ENCODE assay signal across 19 cellular contexts in genomic region chr10:131025333-131025732, GRCh38.
DNase-seq lines count a peak whose midpoint lies in the region; ATAC-seq, FAIRE-seq and TF ChIP-seq lines count a peak whose summit lies in the region.
"Had no signal": no experiment of that assay in that cellular context is flagged by ENCODE, and none has a peak within 500 bp of the region (broad histone marks: within the 10 kb centered on the region; RNA-seq: fewer than 3 reads in every experiment).

No MANE protein-coding gene starts in this region.

- H2BK120ac ChIP-seq in H1 (replicated peaks; ENCODE audit: low read depth, low read length) (no peak overlapping the region), neuronal stem cell (ENCODE audit: low read depth, low read length) (no peak overlapping the region)

- H3K27ac ChIP-seq in Peyer's patch (no peak overlapping the region), H1 (ENCODE audit: low read depth, low read length) (no peak overlapping the region), neuronal stem cell (replicated peaks; ENCODE audit: low read length) (no peak overlapping the region), upper lobe of right lung (no peak overlapping the region)

- H2AFZ ChIP-seq in H1 (ENCODE audit: low read length) (no peak overlapping the region), neuronal stem cell (ENCODE audit: low read length) (no peak overlapping the region)
- H2AFZ ChIP-seq: GM23338 had no signal

- 0 out of 2 replicates have a peak overlapping the region, but pooled peaks have one; percentile 28 for H2BK12ac ChIP-seq in H1 (ENCODE audit: low read depth, low read length)
- no peak overlapping the region for H2BK12ac ChIP-seq in neuronal stem cell (ENCODE audit: low read length)

- H2BK15ac ChIP-seq in H1 (ENCODE audit: low read length) = no peak overlapping the region
- H2BK15ac ChIP-seq in neuronal stem cell (ENCODE audit: low read length) = no peak overlapping the region

- no peak overlapping the region for H3K56ac ChIP-seq in H1 (replicated peaks; ENCODE audit: insufficient read length, low read depth, low read length)

- no peak for TF ChIP-seq POLR2A in Peyer's patch (IDR thresholded peaks at IDR 0.05)
- no peak for TF ChIP-seq POLR2A in H1 (IDR thresholded peaks at IDR 0.05; ENCODE audit: control extremely low read depth in 1 of 2, low read depth in 2 of 2, low read length in 2 of 2)

- no peak overlapping the region for H3K4ac ChIP-seq in H1 (replicated peaks; ENCODE audit: insufficient read length, low read depth, low read length)
- H3K4ac ChIP-seq in neuronal stem cell (ENCODE audit: low read length) = no peak overlapping the region

- H3K9ac ChIP-seq in H1 (replicated peaks in 1 of 4; ENCODE audit: extremely low read depth in 1 of 4, low read depth in 3 of 4, low read length in 3 of 4) = no peak overlapping the region
- H3K9ac ChIP-seq in neuronal stem cell (ENCODE audit: low read depth, low read length, poor library complexity) = no peak overlapping the region

- H3K9me3 Mint-ChIP-seq in activated T-helper 2 cell treated with anti-CD3 and anti-CD28 coated beads, Interferon-gamma antibody, Interleukin-2, Interleukin-4, amounts not matched to agents 10 μg/mL and 5 μg/mL and 100 μg/mL, durations not matched to agents 14 hours and 24 hours and 36 hours = no peaks in the 10 kb centered on the region

- ATAC-seq in upper lobe of right lung (no peak), sciatic nerve (no peak), GM21576 (IDR thresholded peaks at IDR 0.05; ENCODE audit: unreplicated experiment) (no peak)
- ATAC-seq: GM23338 had no signal

- no peak overlapping the region for H3K18ac ChIP-seq in H1 (ENCODE audit: extremely low read depth, low read length)
- H3K18ac ChIP-seq in neuronal stem cell (ENCODE audit: low read length) = no peak overlapping the region

- no peaks in the 10 kb centered on the region for H3K79me2 ChIP-seq in H1 (ENCODE audit: control insufficient read depth in 1 of 2, insufficient read depth in 2 of 2, low read length in 2 of 2)

- H3K27me3 Mint-ChIP-seq in activated T-helper 2 cell treated with anti-CD3 and anti-CD28 coated beads, Interferon-gamma antibody, Interleukin-2, Interleukin-4, amounts not matched to agents 10 μg/mL and 5 μg/mL and 100 μg/mL, durations not matched to agents 14 hours and 24 hours and 36 hours (ENCODE audit: low read depth) = no peaks in the 10 kb centered on the region

- H4K5ac ChIP-seq in H1 (ENCODE audit: insufficient read length, low read depth, low read length) = no peak overlapping the region

- TF ChIP-seq CTCF in Peyer's patch (IDR thresholded peaks at IDR 0.05) (no peak), H1 (IDR thresholded peaks at IDR 0.05; ENCODE audit: control extremely low read depth in 1 of 3, insufficient read depth in 1 of 3, low read depth in 1 of 3, low read length in 3 of 3) (no peak), upper lobe of right lung (IDR thresholded peaks at IDR 0.05) (no peak)

- H3K23ac ChIP-seq in H1 (ENCODE audit: insufficient read length) (no peak overlapping the region), neuronal stem cell (ENCODE audit: low read depth, low read length, poor library complexity) (no peak overlapping the region)

- H3K36me3 ChIP-seq in Peyer's patch = no peaks in the 10 kb centered on the region
- H3K36me3 ChIP-seq in H1 (ENCODE audit: control insufficient read depth in 2 of 4, insufficient read depth in 4 of 4, low read length in 3 of 4) = no peaks in the 10 kb centered on the region
- H3K36me3 ChIP-seq in neuronal stem cell (replicated peaks in 1 of 2; ENCODE audit: control insufficient read depth in 2 of 2, insufficient read depth in 2 of 2, low read length in 2 of 2) = no peaks in the 10 kb centered on the region
- no peaks in the 10 kb centered on the region for H3K36me3 ChIP-seq in upper lobe of right lung

- no peak overlapping the region for H2BK20ac ChIP-seq in H1 (ENCODE audit: low read length)

- TF ChIP-seq EP300 in H1 (IDR thresholded peaks at IDR 0.05; ENCODE audit: borderline replicate concordance in 1 of 2, low read depth in 2 of 2, low read length in 2 of 2) = no peak

- H3K9me3 ChIP-seq in Peyer's patch (no peaks in the 10 kb centered on the region), H1 (ENCODE audit: insufficient read depth in 2 of 2, low read depth in 1 of 2, low read length in 1 of 2) (no peaks in the 10 kb centered on the region), neuronal stem cell (replicated peaks in 1 of 2; ENCODE audit: control insufficient read depth in 2 of 2, insufficient read depth in 1 of 2, low read depth in 1 of 2, low read length in 2 of 2) (peaks cover 0 to 1% of the 10 kb centered on the region in 2 donors), upper lobe of right lung (no peaks in the 10 kb centered on the region)

- FAIRE-seq in H1 (lab: Jason Lieb, UNC) = no peak
- FAIRE-seq: GM12891, H54 had no signal

- H2AK5ac ChIP-seq in H1 (ENCODE audit: low read depth, low read length) (no peak overlapping the region; the same call in 1 of the 2 replicates), neuronal stem cell (ENCODE audit: low read depth, low read length) (peak overlapping the region; percentile 47)

- H4K91ac ChIP-seq in H1 (replicated peaks; ENCODE audit: insufficient read length, low read length) = peak overlapping the region; percentile 25
- H4K91ac ChIP-seq in neuronal stem cell (ENCODE audit: low read depth, low read length, poor library complexity) = no peak overlapping the region

- no peak overlapping the region for H3K27ac Mint-ChIP-seq in activated T-helper 2 cell treated with anti-CD3 and anti-CD28 coated beads, Interferon-gamma antibody, Interleukin-2, Interleukin-4, amounts not matched to agents 10 μg/mL and 5 μg/mL and 100 μg/mL, durations not matched to agents 14 hours and 24 hours and 36 hours
- H3K27ac Mint-ChIP-seq: GM23338 had no signal

- DNase-seq in Peyer's patch (peak in 2 of 3 donors; percentile 26 to 27), H1 (ENCODE audit: low read depth in 1 of 2, low spot score in 2 of 2) (no peak), neuronal stem cell (ENCODE audit: low spot score) (no peak), upper lobe of right lung (peak; percentile 42), NCI-H1105 treated with DMSO at 0.1 percent for 48 hours (lab: John Stamatoyannopoulos, UW) (no peak), sciatic nerve (ENCODE audit: low spot score) (no peak)
- DNase-seq in activated T-helper 2 cell treated with anti-CD3 and anti-CD28 coated beads, Interferon-gamma antibody, Interleukin-2, Interleukin-4, amounts not matched to agents 10 μg/mL and 5 μg/mL and 100 μg/mL, durations not matched to agents 14 hours and 24 hours and 36 hours (ENCODE audit: low spot score) = no peak
- DNase-seq: C1 segment of cervical spinal cord; Calu3; CD4-positive, alpha-beta memory T cell; COR-L47; DMS53; DMS79 treated with DMSO at 0.1 percent for 48 hours; GF-D8; HCEC 1CT had no signal

- no peak overlapping the region for H3K4me3 ChIP-seq in Peyer's patch
- no peak overlapping the region for H3K4me3 ChIP-seq in H1 (ENCODE audit: extremely low read depth in 1 of 4, insufficient read depth in 2 of 4, low read depth in 3 of 4, low read length in 4 of 4)
- no peak overlapping the region for H3K4me3 ChIP-seq in neuronal stem cell (ENCODE audit: low read length in 2 of 2)
- no peak overlapping the region for H3K4me3 ChIP-seq in upper lobe of right lung
- H3K4me3 ChIP-seq: GM23338 had no signal

- no peaks in the 10 kb centered on the region for H3K27me3 ChIP-seq in Peyer's patch
- no peaks in the 10 kb centered on the region for H3K27me3 ChIP-seq in H1 (replicated peaks in 1 of 4; ENCODE audit: control insufficient read depth in 3 of 4, extremely low read depth in 1 of 4, insufficient read depth in 3 of 4, low read length in 3 of 4)
- H3K27me3 ChIP-seq in neuronal stem cell (ENCODE audit: control insufficient read depth in 3 of 3, insufficient read depth in 3 of 3, low read depth in 1 of 3, low read length in 3 of 3) = no peaks in the 10 kb centered on the region
- no peaks in the 10 kb centered on the region for H3K27me3 ChIP-seq in upper lobe of right lung

- H4K8ac ChIP-seq in H1 (ENCODE audit: extremely low read depth, insufficient read depth, low read length) (no peak overlapping the region), neuronal stem cell (ENCODE audit: low read depth, low read length) (no peak overlapping the region)

- H3K14ac ChIP-seq in H1 (ENCODE audit: insufficient read length) (no peak overlapping the region), neuronal stem cell (ENCODE audit: low read length) (no peak overlapping the region)

- H3K23me2 ChIP-seq in H1 (ENCODE audit: low read depth, low read length) = no peaks in the 10 kb centered on the region

- no peaks in the 10 kb centered on the region for H3K79me1 ChIP-seq in H1 (ENCODE audit: low read depth, low read length)
- no peaks in the 10 kb centered on the region for H3K79me1 ChIP-seq in neuronal stem cell (ENCODE audit: low read depth, low read length)

- no peaks in the 10 kb centered on the region for H4K20me1 ChIP-seq in H1 (replicated peaks in 1 of 2; ENCODE audit: control insufficient read depth in 1 of 2, insufficient read depth in 2 of 2, low read length in 2 of 2)

- H3K4me1 ChIP-seq in Peyer's patch (no peaks in the 10 kb centered on the region), H1 (replicated peaks in 1 of 4; ENCODE audit: control insufficient read depth in 3 of 4, insufficient read depth in 4 of 4, low read length in 3 of 4) (peaks cover 0 to 2% (median 0%) of the 10 kb centered on the region in 4 experiments; a peak in 1 of 7 replicates), neuronal stem cell (ENCODE audit: control insufficient read depth in 2 of 2, insufficient read depth in 1 of 2, low read depth in 1 of 2, low read length in 2 of 2) (no peaks in the 10 kb centered on the region), upper lobe of right lung (no peaks in the 10 kb centered on the region)

- intact Hi-C loops in upper lobe of right lung (cut with DNase I) (no loop called here), sciatic nerve (cut with DNase I) (no loop called here)
- intact Hi-C loops in activated T-helper 2 cell treated with anti-CD3 and anti-CD28 coated beads, Interferon-gamma antibody, Interleukin-2, Interleukin-4, amounts not matched to agents 10 μg/mL and 5 μg/mL and 100 μg/mL, durations not matched to agents 14 hours and 24 hours and 36 hours (cut with micrococcal nuclease) = no loop called here

- H3K4me3 Mint-ChIP-seq in activated T-helper 2 cell treated with anti-CD3 and anti-CD28 coated beads, Interferon-gamma antibody, Interleukin-2, Interleukin-4, amounts not matched to agents 10 μg/mL and 5 μg/mL and 100 μg/mL, durations not matched to agents 14 hours and 24 hours and 36 hours (ENCODE audit: low read depth) = no peak overlapping the region
- H3K4me3 Mint-ChIP-seq: CD4-positive, alpha-beta memory T cell; GM23338 had no signal

- H3K36me3 Mint-ChIP-seq in activated T-helper 2 cell treated with anti-CD3 and anti-CD28 coated beads, Interferon-gamma antibody, Interleukin-2, Interleukin-4, amounts not matched to agents 10 μg/mL and 5 μg/mL and 100 μg/mL, durations not matched to agents 14 hours and 24 hours and 36 hours (ENCODE audit: low read depth) = no peaks in the 10 kb centered on the region
- H3K36me3 Mint-ChIP-seq: CD4-positive, alpha-beta memory T cell had no signal

- POLR2A ChIA-PET in H1 (lab: Charles Lee; ENCODE audit: partially characterized antibody) = no interaction called here

- H3K4me1 Mint-ChIP-seq in activated T-helper 2 cell treated with anti-CD3 and anti-CD28 coated beads, Interferon-gamma antibody, Interleukin-2, Interleukin-4, amounts not matched to agents 10 μg/mL and 5 μg/mL and 100 μg/mL, durations not matched to agents 14 hours and 24 hours and 36 hours (ENCODE audit: low read depth) = no peaks in the 10 kb centered on the region
- H3K4me1 Mint-ChIP-seq: CD4-positive, alpha-beta memory T cell; GM23338 had no signal

- 94% methylated on average over 8 of the region's 9 CpGs; no CpG with 5 or more reads in 1 of the 2 experiments for WGBS in H1 (ENCODE audit: extremely low coverage in 1 of 2, insufficient coverage in 1 of 2, insufficient read length in 1 of 2, insufficient replicate concordance in 2 of 2, low coverage in 1 of 2, low lambda C conversion rate in 2 of 2, missing lambda C conversion rate in 1 of 2), 2 experiments
- WGBS in neuronal stem cell (ENCODE audit: extremely low coverage in 2 of 2, insufficient read length in 2 of 2, insufficient replicate concordance in 1 of 2), 2 donors = no CpG with 5 or more reads among the region's 9 CpGs

- H3K4me2 ChIP-seq in H1 (ENCODE audit: insufficient read depth in 1 of 2, low read depth in 2 of 2, low read length in 2 of 2) = no peak overlapping the region
- no peak overlapping the region for H3K4me2 ChIP-seq in neuronal stem cell (ENCODE audit: insufficient read depth, low read length, poor library complexity, severe bottlenecking)
- H3K4me2 ChIP-seq: GM23338 had no signal

- H2BK5ac ChIP-seq in H1 (ENCODE audit: low read depth, low read length) (no peak overlapping the region), neuronal stem cell (ENCODE audit: low read length) (no peak overlapping the region)

- CTCF ChIA-PET in H1 (lab: Charles Lee; ENCODE audit: partially characterized antibody) = no interaction called here

- no peak for TF ChIP-seq RAD21 in H1 (IDR thresholded peaks at IDR 0.05 in 1 of 2, conservative IDR thresholded peaks at IDR 0.05 in 1 of 2; ENCODE audit: low read depth in 2 of 2, low read length in 2 of 2)

Comparison
In these comparisons a context has a peak if more than half of its experiments do, and no peak if none do; other contexts are left out.
1. DNase-seq: peak in Peyer's patch (2 of 3) and upper lobe of right lung (single experiment); none in H1 (0 of 2), neuronal stem cell (single experiment), NCI-H1105 treated with DMSO at 0.1 percent for 48 hours (single experiment), activated T-helper 2 cell treated with anti-CD3 and anti-CD28 coated beads, Interferon-gamma antibody, Interleukin-2, Interleukin-4, amounts not matched to agents 10 μg/mL and 5 μg/mL and 100 μg/mL, durations not matched to agents 14 hours and 24 hours and 36 hours (single experiment) and sciatic nerve (single experiment).